Comparison of ENCODE assay signal across 8 cellular contexts in genomic region chr19:49875801-49876421, GRCh38. TPM values are rescaled to one million over a fixed set of nuclear protein-coding genes. Genes with fewer than 3 reads are reported as not detected.
DNase-seq lines count a peak whose midpoint lies in the region; ATAC-seq and TF ChIP-seq lines count a peak whose summit lies in the region.

No MANE protein-coding gene starts in this region.

- peak overlapping the region; percentile 78 to 86 for H3K4me3 ChIP-seq in DND-41 (ENCODE audit: low read depth in 1 of 2, low read length in 2 of 2)

- H3K9me3 Mint-ChIP-seq in chondrocyte (ENCODE audit: low read depth) (no peaks in the 10 kb centered on the region), osteocyte (ENCODE audit: unreplicated experiment) (no peaks in the 10 kb centered on the region)

- H3K27me3 Mint-ChIP-seq in chondrocyte (ENCODE audit: low read depth) (no peaks in the 10 kb centered on the region), osteocyte (ENCODE audit: unreplicated experiment) (no peaks in the 10 kb centered on the region)

- H3K4me2 ChIP-seq in DND-41 (ENCODE audit: insufficient read depth, low read length) = peak overlapping the region; percentile 98

- peaks cover 34% of the 10 kb centered on the region for H3K36me3 ChIP-seq in DND-41 (ENCODE audit: insufficient read depth, low read length)

- H3K4me1 ChIP-seq in DND-41 (ENCODE audit: insufficient read depth, low read length) = peaks cover 39% of the 10 kb centered on the region

- TF ChIP-seq CTCF in DND-41 (IDR thresholded peaks at IDR 0.05; ENCODE audit: borderline replicate concordance, extremely low read depth, low read length, poor library complexity, severe bottlenecking) (no peak), chondrocyte (IDR thresholded peaks at IDR 0.05) (no peak), osteocyte (IDR thresholded peaks at IDR 0.05) (no peak)

- DNase-seq in DND-41 (peak; percentile 71), Kasumi-1 (lab: John Stamatoyannopoulos, UW) (peak; percentile 18 to 26), UCSD-AML1 (lab: John Stamatoyannopoulos, UW; ENCODE audit: unreplicated experiment) (peak; percentile 65), chondrocyte (ENCODE audit: low spot score) (peak; percentile 80), left lobe of liver (ENCODE audit: low spot score) (peak; percentile 77), DMS153 (lab: John Stamatoyannopoulos, UW) (no peak), osteocyte (ENCODE audit: extremely low spot score, unreplicated experiment) (no peak)
- DNase-seq in stimulated activated CD4-positive, alpha-beta T cell treated with anti-CD3 and anti-CD28 coated beads, TNF-alpha, amount 100 ng/mL, for 48 hours (ENCODE audit: low read depth in 3 of 3) = peak in 2 of 3 donors; percentile 18 to 46

- ATAC-seq in DND-41 (ENCODE audit: insufficient read depth, low read depth) (peak; percentile 20; the same call in 1 of the 3 replicates), left lobe of liver (peak; percentile 6)

- H3K4me3 Mint-ChIP-seq in chondrocyte (ENCODE audit: unreplicated experiment) = no peak overlapping the region
- H3K4me3 Mint-ChIP-seq in osteocyte (ENCODE audit: unreplicated experiment) = no peak overlapping the region

- H2AFZ ChIP-seq in DND-41 (ENCODE audit: low read depth, low read length) = peak overlapping the region; percentile 87

- H3K9me3 ChIP-seq in DND-41 (ENCODE audit: insufficient read depth, low read length, severe bottlenecking) = no peaks in the 10 kb centered on the region

- no peak overlapping the region for H3K27ac Mint-ChIP-seq in chondrocyte (ENCODE audit: unreplicated experiment)
- no peak overlapping the region for H3K27ac Mint-ChIP-seq in osteocyte (ENCODE audit: unreplicated experiment)

- peak overlapping the region; percentile 93 for H3K9ac ChIP-seq in DND-41 (ENCODE audit: low read depth, low read length)

- no peaks in the 10 kb centered on the region for H3K27me3 ChIP-seq in DND-41 (ENCODE audit: insufficient read depth, low read length, poor library complexity)

- peaks cover 39% of the 10 kb centered on the region for H3K79me2 ChIP-seq in DND-41 (ENCODE audit: insufficient read depth, low read length)

- H4K20me1 ChIP-seq in DND-41 (ENCODE audit: insufficient read depth, low read length) = no peaks in the 10 kb centered on the region; the same call in 1 of the 2 replicates

- H3K36me3 Mint-ChIP-seq in chondrocyte (ENCODE audit: low read depth) (peaks cover 8% of the 10 kb centered on the region), osteocyte (ENCODE audit: unreplicated experiment) (peaks cover 20% of the 10 kb centered on the region)

- H3K27ac ChIP-seq in DND-41 (ENCODE audit: low read length) = peak overlapping the region; percentile 99

- H3K4me1 Mint-ChIP-seq in chondrocyte (ENCODE audit: low read depth) (peaks cover 35% of the 10 kb centered on the region), osteocyte (ENCODE audit: unreplicated experiment) (peaks cover 23% of the 10 kb centered on the region)

RNA-seq across cellular contexts. Expression of gene AKT1S1, which starts 1.2 kb away (rescaled TPM):
- total RNA-seq in chondrocyte = 52.0 to 70.5 TPM (median 55.8 TPM) in 3 replicates
- 27.6 TPM for total RNA-seq in left lobe of liver
- total RNA-seq in osteocyte = 59.7 and 61.2 TPM in 2 replicates

RNA-seq across cellular contexts. Expression of gene TBC1D17, which starts 1.6 kb away (rescaled TPM):
- total RNA-seq in chondrocyte = 36.3 to 45.3 TPM (median 44.8 TPM) in 3 replicates
- 31.7 TPM for total RNA-seq in left lobe of liver
- 69.2 and 71.9 TPM in 2 replicates for total RNA-seq in osteocyte

RNA-seq across cellular contexts. Expression of gene PNKP, which starts 8.5 kb away (rescaled TPM):
- total RNA-seq in chondrocyte (51.4 to 97.0 TPM (median 52.4 TPM) in 3 replicates), left lobe of liver (33.7 TPM), osteocyte (68.3 and 76.4 TPM in 2 replicates)

RNA-seq across cellular contexts. Expression of gene IL4I1, which starts 20.8 kb away (rescaled TPM):
- total RNA-seq in chondrocyte (0.17 TPM in 1 of 3 replicates, not detected in the others), left lobe of liver (0.13 TPM), osteocyte (0.55 TPM in 1 of 2 replicates, not detected in the other)

RNA-seq across cellular contexts. Expression of gene PTOV1, which starts 25.0 kb away (rescaled TPM):
- 168 to 229 TPM (median 170 TPM) in 3 replicates for total RNA-seq in chondrocyte
- total RNA-seq in left lobe of liver = 86.0 TPM
- 266 and 295 TPM in 2 replicates for total RNA-seq in osteocyte

Comparison
In these comparisons a context has a peak if more than half of its experiments do, and no peak if none do; other contexts are left out.
1. DNase-seq: peak in DND-41 (single experiment), Kasumi-1 (2 of 2), UCSD-AML1 (single experiment), chondrocyte (single experiment), left lobe of liver (single experiment) and stimulated activated CD4-positive, alpha-beta T cell treated with anti-CD3 and anti-CD28 coated beads, TNF-alpha, amount 100 ng/mL, for 48 hours (2 of 3); none in DMS153 (single experiment) and osteocyte (single experiment).